11 cellular contexts compared by ENCODE assay signal in genomic region chr1:18504609-18505008, GRCh38. TPM values are rescaled to one million over a fixed set of nuclear protein-coding genes. Genes with fewer than 3 reads are reported as not detected.
"Had no signal": no experiment of that assay in that cellular context is flagged by ENCODE, and none has a peak within 500 bp of the region (broad histone marks: within the 10 kb centered on the region; RNA-seq: fewer than 3 reads in every experiment).

No MANE protein-coding gene starts in this region.

- H3K27ac ChIP-seq: GM23248 had no signal

- H3K4me3 ChIP-seq: GM23248, GM23338, HAP-1 had no signal

- H3K4me1 ChIP-seq: HAP-1 had no signal

- H3K4me2 ChIP-seq: GM23338 had no signal

- ATAC-seq: GM23338, HCT116 had no signal

- H3K9ac ChIP-seq: GM23248 had no signal

- DNase-seq: GM23248, GOT3, H7, H9, HCEC 1CT, HFFc6 had no signal

- H2AFZ ChIP-seq: GM23248, GM23338 had no signal

- FAIRE-seq: H1, H54 had no signal

- H3K36me3 ChIP-seq: HAP-1 had no signal

- H3K9me3 ChIP-seq: HAP-1 had no signal

RNA-seq across cellular contexts. Expression of gene KLHDC7A, which starts 23.9 kb away (rescaled TPM):
- total RNA-seq: GM23248, HFFc6 had no signal
- polyA plus RNA-seq: GM23248 had no signal
